ENCODE assay signal across 18 cellular contexts in the genomic region with DNA sequence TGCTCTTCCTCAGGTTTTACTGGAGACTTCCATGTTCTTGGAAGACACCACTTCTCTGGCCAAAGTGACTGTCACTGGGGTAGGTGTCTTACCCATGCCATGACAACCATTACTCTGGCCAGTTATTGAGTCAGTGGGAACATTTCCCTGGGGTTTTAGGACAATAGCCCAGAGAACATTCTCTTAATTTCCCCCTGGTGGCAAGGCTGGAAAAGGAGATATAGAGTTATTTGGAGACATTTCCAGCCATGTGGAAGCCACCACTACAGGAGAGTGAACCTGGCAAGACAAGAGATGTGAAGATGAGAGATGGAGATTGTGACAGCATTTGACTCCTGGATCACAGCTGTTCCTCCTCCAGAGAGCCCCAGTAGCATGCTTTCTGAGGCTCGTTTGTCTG.
A peak's percentile ranks its signal among the peaks of the same experiment; 100 is the strongest.
DNase-seq lines count a peak whose midpoint lies in the region; ATAC-seq and TF ChIP-seq lines count a peak whose summit lies in the region.
"Had no signal": no experiment of that assay in that cellular context is flagged by ENCODE, and none has a peak within 500 bp of the region (broad histone marks: within the 10 kb centered on the region; RNA-seq: fewer than 3 reads in every experiment).

No MANE protein-coding gene starts in this region.

- H2AFZ ChIP-seq in OCI-LY3 (ENCODE audit: low read depth, low read length) (no peak overlapping the region), neural progenitor cell (replicated peaks) (no peak overlapping the region)
- H2AFZ ChIP-seq: GM23248, PC-9 had no signal

- H3K4me3 ChIP-seq in OCI-LY3 (ENCODE audit: low read length) (no peak overlapping the region), brain microvascular endothelial cell (ENCODE audit: low read depth, low read length) (no peak overlapping the region), neural progenitor cell (no peak overlapping the region), gastrocnemius medialis (no peak overlapping the region)
- H3K4me3 ChIP-seq: GM12878, GM23248, PC-9 had no signal

- no peak overlapping the region for H3K9ac ChIP-seq in OCI-LY3 (ENCODE audit: low read length)
- no peak overlapping the region for H3K9ac ChIP-seq in neural progenitor cell
- H3K9ac ChIP-seq: GM23248 had no signal

- H3K4me1 ChIP-seq in OCI-LY3 (ENCODE audit: low read length) (peaks cover 11% of the 10 kb centered on the region), neural progenitor cell (peaks cover 6% of the 10 kb centered on the region), gastrocnemius medialis (no peaks in the 10 kb centered on the region)

- H3F3A ChIP-seq in neural progenitor cell (ENCODE audit: low read depth): no peaks in the 10 kb centered on the region

- H3K4me1 Mint-ChIP-seq in neural progenitor cell (peaks cover 5% of the 10 kb centered on the region), progenitor cell of endocrine pancreas (ENCODE audit: low read depth) (no peaks in the 10 kb centered on the region)

- ATAC-seq in gastrocnemius medialis: no peak
- ATAC-seq in GM18861 (IDR thresholded peaks at IDR 0.05; ENCODE audit: unreplicated experiment): no peak
- ATAC-seq: GM12878, Right ventricle myocardium inferior had no signal

- H3K9me3 Mint-ChIP-seq in neural progenitor cell (no peaks in the 10 kb centered on the region), progenitor cell of endocrine pancreas (ENCODE audit: low read depth) (no peaks in the 10 kb centered on the region)

- H3K27me3 Mint-ChIP-seq in neural progenitor cell (ENCODE audit: insufficient read depth, low read depth): peaks cover 4% of the 10 kb centered on the region
- no peaks in the 10 kb centered on the region for H3K27me3 Mint-ChIP-seq in progenitor cell of endocrine pancreas

- TF ChIP-seq CTCF in OCI-LY3 (IDR thresholded peaks at IDR 0.05; ENCODE audit: low read depth, low read length) (no peak), brain microvascular endothelial cell (IDR thresholded peaks at IDR 0.05; ENCODE audit: low read depth, low read length, missing control alignments) (peak; percentile 33), neural progenitor cell (IDR thresholded peaks at IDR 0.05) (peak; percentile 28), gastrocnemius medialis (IDR thresholded peaks at IDR 0.05 in 4 of 5, conservative IDR thresholded peaks at IDR 0.05 in 1 of 5) (no peak), progenitor cell of endocrine pancreas (IDR thresholded peaks at IDR 0.05; ENCODE audit: unreplicated experiment) (no peak)

- H3K79me2 ChIP-seq in OCI-LY3 (ENCODE audit: low read length) (no peaks in the 10 kb centered on the region), neural progenitor cell (ENCODE audit: low read depth) (no peaks in the 10 kb centered on the region)

- H4K20me1 ChIP-seq in OCI-LY3 (ENCODE audit: insufficient read depth, low read length): no peaks in the 10 kb centered on the region
- H4K20me1 ChIP-seq in neural progenitor cell (ENCODE audit: low read depth): no peaks in the 10 kb centered on the region

- no peaks in the 10 kb centered on the region for H3K36me3 Mint-ChIP-seq in neural progenitor cell
- H3K36me3 Mint-ChIP-seq in progenitor cell of endocrine pancreas (ENCODE audit: insufficient read depth): no peaks in the 10 kb centered on the region

- H3K4me2 ChIP-seq in OCI-LY3 (ENCODE audit: low read length) (peak overlapping the region; percentile 27), neural progenitor cell (no peak overlapping the region)
- H3K4me2 ChIP-seq: PC-9 had no signal

- TF ChIP-seq POLR2A in gastrocnemius medialis (IDR thresholded peaks at IDR 0.05): no peak

- no peaks in the 10 kb centered on the region for H3K27me3 ChIP-seq in OCI-LY3 (ENCODE audit: low read depth, low read length)
- no peaks in the 10 kb centered on the region for H3K27me3 ChIP-seq in brain microvascular endothelial cell (replicated peaks)
- H3K27me3 ChIP-seq in neural progenitor cell: no peaks in the 10 kb centered on the region
- no peaks in the 10 kb centered on the region for H3K27me3 ChIP-seq in gastrocnemius medialis

- in situ Hi-C loops in brain microvascular endothelial cell (cut with HindIII; ENCODE audit: low pct_ligation_motif_present, low sequenced_read_pairs): no loop called here
- in situ Hi-C loops in gastrocnemius medialis (cut with MboI; ENCODE audit: low sequenced_read_pairs in 4 of 4): no loop called here

- H3K4me3 Mint-ChIP-seq in neural progenitor cell (no peak overlapping the region), progenitor cell of endocrine pancreas (ENCODE audit: low read depth) (no peak overlapping the region)

- DNase-seq in DMS 273 (lab: John Stamatoyannopoulos, UW; ENCODE audit: unreplicated experiment) (peak; percentile 22), DMS 273 treated with DMSO at 0.1 percent for 48 hours (lab: John Stamatoyannopoulos, UW) (no peak), brain microvascular endothelial cell (no peak), neural progenitor cell (ENCODE audit: low spot score) (no peak), gastrocnemius medialis (no peak), progenitor cell of endocrine pancreas (ENCODE audit: low spot score, unreplicated experiment) (no peak)
- DNase-seq: GM23248; IMR-90; Kasumi-1; NCI-H1930; NCI-H510A treated with DMSO at 0.1 percent for 48 hours; NK-92 treated with Interleukin-12 subunit alpha and Interleukin-12 subunit beta, amount 100 ng/mL, for 24 hours; PC-9 had no signal

- intact Hi-C loops in gastrocnemius medialis (cut with DNase I; ENCODE audit: low total_unique reads): no loop called here

- H3K9me3 ChIP-seq in OCI-LY3 (ENCODE audit: insufficient read depth, low read length) (no peaks in the 10 kb centered on the region), neural progenitor cell (ENCODE audit: low read depth) (no peaks in the 10 kb centered on the region), gastrocnemius medialis (no peaks in the 10 kb centered on the region)

- H3K27ac ChIP-seq in OCI-LY3 (ENCODE audit: low read length) (no peak overlapping the region), brain microvascular endothelial cell (no peak overlapping the region), neural progenitor cell (no peak overlapping the region), gastrocnemius medialis (no peak overlapping the region)
- H3K27ac ChIP-seq: 22Rv1, GM23248, PC-9 had no signal

- no peak overlapping the region for H3K27ac Mint-ChIP-seq in neural progenitor cell
- H3K27ac Mint-ChIP-seq in progenitor cell of endocrine pancreas: no peak overlapping the region

- H3K36me3 ChIP-seq in OCI-LY3 (replicated peaks; ENCODE audit: low read depth, low read length): no peaks in the 10 kb centered on the region
- no peaks in the 10 kb centered on the region for H3K36me3 ChIP-seq in brain microvascular endothelial cell (replicated peaks)
- H3K36me3 ChIP-seq in neural progenitor cell: no peaks in the 10 kb centered on the region
- no peaks in the 10 kb centered on the region for H3K36me3 ChIP-seq in gastrocnemius medialis

Comparison
In these comparisons a context has a peak if more than half of its experiments do, and no peak if none do; other contexts are left out.
1. CTCF ChIP-seq: peak in brain microvascular endothelial cell (single experiment) and neural progenitor cell (single experiment); none in OCI-LY3 (single experiment), gastrocnemius medialis (0 of 5) and progenitor cell of endocrine pancreas (single experiment).